ENCODE assay signal across 2 cellular contexts in the genomic region with DNA sequence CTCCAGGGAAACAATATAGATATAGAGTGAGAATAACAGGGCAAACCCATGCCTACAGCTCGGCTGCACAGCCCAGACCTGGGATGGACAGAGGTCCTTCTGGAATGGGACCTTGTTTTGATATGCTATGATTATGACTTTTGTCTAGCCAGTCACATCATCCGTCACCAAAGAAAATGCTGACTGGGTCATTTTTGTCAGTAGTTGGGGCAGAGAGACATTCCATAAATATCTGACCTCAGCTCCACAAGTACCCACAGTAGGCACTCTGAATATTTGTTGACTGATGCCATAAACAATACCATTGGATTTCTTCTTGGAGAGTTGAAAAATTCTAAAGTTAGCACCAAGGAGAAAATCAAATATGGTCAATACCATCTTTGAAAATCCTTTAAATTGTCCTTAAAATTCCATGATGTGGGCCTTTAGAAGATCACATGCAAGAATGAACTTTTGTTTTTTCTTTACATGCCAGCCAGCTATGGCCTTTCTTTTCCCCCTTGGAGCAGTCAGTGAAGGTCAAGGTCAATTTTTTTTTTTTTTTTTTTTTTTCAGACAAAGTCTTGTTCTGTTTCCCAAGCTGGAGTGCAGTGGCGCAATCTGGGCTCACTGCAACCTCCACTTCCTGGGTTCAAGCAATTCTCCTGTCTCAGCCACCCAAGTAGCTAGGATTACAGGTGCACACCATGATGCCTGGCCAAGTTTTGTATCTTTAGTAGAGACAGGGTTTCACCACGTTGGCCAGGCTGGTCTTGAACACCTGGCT.
A peak's percentile ranks its signal among the peaks of the same experiment; 100 is the strongest.
TF ChIP-seq lines count a peak whose summit lies in the region.

No MANE protein-coding gene starts in this region.

TF ChIP-seq in IMR-90, 13 proteins besides CTCF, POLR2A, EP300 and RAD21:
- TF ChIP-seq MXI1 (IDR thresholded peaks at IDR 0.05; ENCODE audit: borderline replicate concordance, low read depth, low read length) (no peak), MAFK (IDR thresholded peaks at IDR 0.05; ENCODE audit: low read depth, low read length) (peak; percentile 97)

TF ChIP-seq in H1, 55 proteins besides CTCF, POLR2A, EP300 and RAD21:
- TF ChIP-seq SP2 (IDR thresholded peaks at IDR 0.05; ENCODE audit: low read length) (no peak), CEBPB (IDR thresholded peaks at IDR 0.05; ENCODE audit: low read depth, low read length) (no peak), CHD1 (IDR thresholded peaks at IDR 0.05; ENCODE audit: low read depth, low read length) (no peak), MAFK (IDR thresholded peaks at IDR 0.05; ENCODE audit: low read depth, low read length) (peak; percentile 83)
